Comparison of ENCODE assay signal across 17 cellular contexts in genomic region chr20:59334616-59335300, GRCh38. TPM values are rescaled to one million over a fixed set of nuclear protein-coding genes. Genes with fewer than 3 reads are reported as not detected.
DNase-seq lines count a peak whose midpoint lies in the region; TF ChIP-seq lines count a peak whose summit lies in the region.
"Had no signal": no experiment of that assay in that cellular context is flagged by ENCODE, and none has a peak within 500 bp of the region (broad histone marks: within the 10 kb centered on the region; RNA-seq: fewer than 3 reads in every experiment).

No MANE protein-coding gene starts in this region.

- H3K4me1 Mint-ChIP-seq in glutamatergic neuron (ENCODE audit: low read depth, unreplicated experiment), result peaks cover 31% of the 10 kb centered on the region

- TF ChIP-seq CTCF in HEK293 (tag by site-specific recombination; IDR thresholded peaks at IDR 0.05), result no peak
- no peak for TF ChIP-seq CTCF in glutamatergic neuron (IDR thresholded peaks at IDR 0.05; ENCODE audit: partially characterized antibody, unreplicated experiment)
- TF ChIP-seq CTCF in transverse colon (IDR thresholded peaks at IDR 0.05), result no peak

- H3K4me1 ChIP-seq in HEK293 (ENCODE audit: control insufficient read depth, insufficient read depth, low read length) (no peaks in the 10 kb centered on the region), transverse colon (peaks cover 0 to 37% (median 18%) of the 10 kb centered on the region in 4 donors)

- peaks cover 5% of the 10 kb centered on the region for H3K9me3 Mint-ChIP-seq in glutamatergic neuron (ENCODE audit: unreplicated experiment)
- H3K9me3 Mint-ChIP-seq: CD14-positive monocyte; CD8-positive, alpha-beta T cell had no signal

- H3K4me3 Mint-ChIP-seq in glutamatergic neuron (ENCODE audit: unreplicated experiment), result peak overlapping the region; percentile 55
- H3K4me3 Mint-ChIP-seq: CD14-positive monocyte; CD8-positive, alpha-beta T cell had no signal

- H3K36me3 ChIP-seq in HEK293 (ENCODE audit: control insufficient read depth in 2 of 2, insufficient read depth in 1 of 2, low read length in 2 of 2), result no peaks in the 10 kb centered on the region
- no peaks in the 10 kb centered on the region for H3K36me3 ChIP-seq in transverse colon
- H3K36me3 ChIP-seq: BLaER1 had no signal

- in situ Hi-C loops in transverse colon (cut with MboI; ENCODE audit: low pct_ligation_motif_present in 1 of 4, low pct_unique_long_range_greater_than_20kb in 1 of 4, low sequenced_read_pairs in 3 of 4), result no loop called here

- peak overlapping the region; percentile 84 for H3K27ac Mint-ChIP-seq in glutamatergic neuron (ENCODE audit: unreplicated experiment)
- H3K27ac Mint-ChIP-seq: CD14-positive monocyte; CD8-positive, alpha-beta T cell had no signal

- intact Hi-C loops in transverse colon (cut with DNase I; ENCODE audit: low total_unique reads), result no loop called here

- H3K4me3 ChIP-seq in HEK293 (ENCODE audit: low read depth, low read length) (no peak overlapping the region), transverse colon (no peak overlapping the region)
- H3K4me3 ChIP-seq: BLaER1, GM12878 had no signal

- POLR2A ChIA-PET in HEK293 (lab: Yijun Ruan, JAX), result no interaction called here

- DNase-seq in NCI-H82 (lab: John Stamatoyannopoulos, UW) (peak; percentile 20), NCI-H82 treated with DMSO at 0.1 percent for 48 hours (lab: John Stamatoyannopoulos, UW; ENCODE audit: unreplicated experiment) (no peak), RPMI8226 (peak; percentile 81), glutamatergic neuron (no peak), transverse colon (no peak)
- DNase-seq in activated CD4-positive, CD25-positive, alpha-beta regulatory T cell (lab: John Stamatoyannopoulos, UW), result no peak
- DNase-seq: 8988T; Calu3; CD8-positive, alpha-beta T cell; GF-D8; GOT3; H7 had no signal

- peaks cover 8% of the 10 kb centered on the region for H3K27me3 Mint-ChIP-seq in glutamatergic neuron (ENCODE audit: unreplicated experiment)

- no peaks in the 10 kb centered on the region for H3K36me3 Mint-ChIP-seq in glutamatergic neuron (ENCODE audit: unreplicated experiment)
- H3K36me3 Mint-ChIP-seq: CD14-positive monocyte; CD8-positive, alpha-beta T cell had no signal

- CTCF ChIA-PET in HEK293 (lab: Yijun Ruan, JAX), result interaction anchor here (1.8 kb wide), 1 partner anchor 68 kb away, joined by 5 read pairs; no protein-coding TSS in a partner anchor

- no peak overlapping the region for H3K27ac ChIP-seq in HEK293 (ENCODE audit: extremely low read depth, low read depth, low read length)
- peak overlapping the region in 2 of 4 donors; percentile 75 to 79 for H3K27ac ChIP-seq in transverse colon
- H3K27ac ChIP-seq: BLaER1 had no signal

- H3K27me3 ChIP-seq in transverse colon, result peaks cover 10% of the 10 kb centered on the region
- H3K27me3 ChIP-seq: BLaER1 had no signal

- WGBS in transverse colon (ENCODE audit: low coverage in 1 of 2), 2 donors, result 66 to 70% methylated on average over 5 to 7 of the region's 7 CpGs

- H3K9me3 ChIP-seq in HEK293 (ENCODE audit: control insufficient read depth, insufficient read depth, low read depth, low read length) (no peaks in the 10 kb centered on the region), transverse colon (no peaks in the 10 kb centered on the region)
- H3K9me3 ChIP-seq: BLaER1 had no signal

- TF ChIP-seq POLR2A in transverse colon (IDR thresholded peaks at IDR 0.05), result no peak

- no peak for TF ChIP-seq EP300 in transverse colon (IDR thresholded peaks at IDR 0.05; ENCODE audit: low read depth)

TF ChIP-seq in HEK293, 187 proteins besides CTCF, POLR2A, EP300 and RAD21:
- 0 out of 2 replicates have a peak, but pooled peaks have one; percentile 30 for TF ChIP-seq SCRT2 (tag by site-specific recombination; IDR thresholded peaks at IDR 0.05)
- TF ChIP-seq ZNF624 (tag by site-specific recombination; IDR thresholded peaks at IDR 0.05), result no peak

RNA-seq across cellular contexts. Expression of gene EDN3, which starts 34.3 kb away (rescaled TPM):
- total RNA-seq in glutamatergic neuron (ENCODE audit: unreplicated experiment) (not detected), transverse colon (100 to 1,000 TPM in 1 of 4 donors, 10 to 100 TPM in 3; 13.1 to 127 (median 76.8) TPM)
- total RNA-seq: A673, Calu3, GM12878, H7 had no signal

Comparison
In these comparisons a context has a peak if more than half of its experiments do, and no peak if none do; other contexts are left out.
1. DNase-seq: peak in NCI-H82 (single experiment) and RPMI8226 (single experiment); none in NCI-H82 treated with DMSO at 0.1 percent for 48 hours (single experiment), glutamatergic neuron (single experiment), activated CD4-positive, CD25-positive, alpha-beta regulatory T cell (0 of 4) and transverse colon (single experiment).
2. RNA of gene EDN3, which starts 34.3 kb away (total RNA-seq): 13.1 to 127 TPM in transverse colon; not detected in glutamatergic neuron (single experiment); every median in the first group is over 10 times any median in the second.